8 cellular contexts compared by ENCODE assay signal in the genomic region with DNA sequence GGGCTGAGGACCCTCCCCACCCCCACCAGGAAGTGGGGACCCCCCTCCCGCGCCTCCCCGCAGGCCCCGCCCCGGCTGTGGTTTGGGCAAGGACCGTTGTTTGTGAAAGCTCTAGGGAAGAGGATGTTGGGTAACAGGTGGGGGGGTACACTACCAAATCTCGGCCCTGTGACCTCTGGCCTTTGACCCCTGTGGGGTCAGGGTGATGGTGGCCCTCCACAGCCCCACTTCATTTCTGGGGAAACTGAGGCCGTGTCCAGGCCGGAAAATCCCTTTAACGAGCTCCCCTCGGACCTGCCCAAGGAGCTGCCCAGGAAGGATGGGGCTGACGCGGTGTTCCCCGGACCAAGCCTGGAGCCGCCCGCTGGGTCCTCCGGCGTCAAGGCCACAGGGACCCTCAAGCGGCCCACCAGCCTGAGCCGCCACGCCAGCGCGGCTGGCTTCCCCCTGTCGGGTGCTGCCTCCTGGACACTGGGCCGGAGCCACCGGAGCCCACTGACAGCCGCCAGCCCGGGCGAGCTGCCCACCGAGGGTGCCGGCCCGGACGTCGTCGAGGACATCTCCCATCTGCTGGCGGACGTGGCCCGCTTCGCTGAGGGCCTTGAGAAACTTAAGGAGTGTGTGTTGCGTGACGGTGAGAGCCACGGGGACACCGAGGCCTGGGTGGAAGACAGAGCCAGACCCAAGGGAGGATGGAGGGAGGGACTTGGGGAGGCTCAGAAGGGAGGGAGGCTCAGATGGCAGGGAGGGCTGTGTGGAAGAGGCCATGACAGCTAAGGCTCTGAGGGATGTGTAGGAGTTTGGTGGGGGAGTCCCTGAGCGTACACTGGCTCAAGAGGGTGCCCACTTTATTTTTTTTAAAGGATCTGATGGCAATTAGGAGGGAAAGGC. TPM values are rescaled to one million over a fixed set of nuclear protein-coding genes. Genes with fewer than 3 reads are reported as not detected.
A peak's percentile ranks its signal among the peaks of the same experiment; 100 is the strongest.
DNase-seq lines count a peak whose midpoint lies in the region; ATAC-seq and TF ChIP-seq lines count a peak whose summit lies in the region.

No MANE protein-coding gene starts in this region.

- no peaks in the 10 kb centered on the region for H3F3A ChIP-seq in OCI-LY1 (ENCODE audit: insufficient read depth, low read length)

- no peaks in the 10 kb centered on the region for H3K27me3 Mint-ChIP-seq in Caco-2 (ENCODE audit: insufficient read depth, unreplicated experiment)
- H3K27me3 Mint-ChIP-seq in activated naive CD8-positive, alpha-beta T cell treated with anti-CD3 and anti-CD28 coated beads, Interleukin-2, amount 10 ng/mL, durations not matched to agents 7 days and 5 days: no peaks in the 10 kb centered on the region

- H3K4me1 ChIP-seq in Caco-2: peaks cover 15% of the 10 kb centered on the region
- H3K4me1 ChIP-seq in OCI-LY1 (ENCODE audit: insufficient read depth, low read length, severe bottlenecking): peaks cover 46% of the 10 kb centered on the region
- peaks cover 0 to 44% of the 10 kb centered on the region in 2 donors for H3K4me1 ChIP-seq in muscle layer of duodenum (ENCODE audit: control insufficient read depth in 1 of 2, insufficient read depth in 2 of 2, low read length in 2 of 2)

- intact Hi-C loops in Caco-2 (cut with micrococcal nuclease; ENCODE audit: unreplicated experiment): no loop called here

- no peaks in the 10 kb centered on the region for H3K79me2 ChIP-seq in OCI-LY1 (ENCODE audit: insufficient read depth, low read length)

- H3K4me3 ChIP-seq in Caco-2 (ENCODE audit: low read depth, low read length) (no peak overlapping the region), OCI-LY1 (ENCODE audit: low read depth, low read length, poor library complexity, severe bottlenecking) (peak overlapping the region; percentile 86), muscle layer of duodenum (ENCODE audit: low read depth in 1 of 2, low read length in 2 of 2) (peak overlapping the region; percentile 39 to 59)

- H3K27me3 ChIP-seq in Caco-2 (replicated peaks; ENCODE audit: control insufficient read depth, insufficient read depth, low read length) (no peaks in the 10 kb centered on the region), OCI-LY1 (ENCODE audit: insufficient read depth, low read length) (no peaks in the 10 kb centered on the region), muscle layer of duodenum (ENCODE audit: low read depth, low read length) (peaks cover 26% of the 10 kb centered on the region)

- BruUV-seq in Caco-2 (replicated peaks; lab: Mats Ljungman, UMichigan): no TSS peak

- H2AFZ ChIP-seq in OCI-LY1 (ENCODE audit: low read length): no peak overlapping the region

- peak overlapping the region; percentile 72 for H3K4me2 ChIP-seq in OCI-LY1 (ENCODE audit: low read length)

- H3K27ac ChIP-seq in OCI-LY1 (ENCODE audit: low read depth, low read length, poor library complexity, severe bottlenecking) (peak overlapping the region; percentile 92), muscle layer of duodenum (ENCODE audit: low read length) (no peak overlapping the region)

- H3K36me3 ChIP-seq in Caco-2 (ENCODE audit: control insufficient read depth, insufficient read depth, low read length) (no peaks in the 10 kb centered on the region), OCI-LY1 (ENCODE audit: insufficient read depth, low read length) (peaks cover 16% of the 10 kb centered on the region), muscle layer of duodenum (ENCODE audit: control insufficient read depth in 1 of 2, insufficient read depth in 2 of 2, low read length in 2 of 2) (no peaks in the 10 kb centered on the region)

- H3K9me3 ChIP-seq in Caco-2 (no peaks in the 10 kb centered on the region), OCI-LY1 (ENCODE audit: low read length) (no peaks in the 10 kb centered on the region), muscle layer of duodenum (ENCODE audit: control insufficient read depth in 1 of 2, low read length in 2 of 2) (peaks cover 0 to 2% of the 10 kb centered on the region in 2 donors)

- peaks cover 53% of the 10 kb centered on the region for H3K36me3 Mint-ChIP-seq in Caco-2 (ENCODE audit: insufficient read depth, unreplicated experiment)
- H3K36me3 Mint-ChIP-seq in activated naive CD8-positive, alpha-beta T cell treated with anti-CD3 and anti-CD28 coated beads, Interleukin-2, amount 10 ng/mL, durations not matched to agents 7 days and 5 days: peaks cover 31% of the 10 kb centered on the region

- CTCF ChIA-PET in Caco-2 (lab: Charles Lee): no interaction called here

- peak overlapping the region; percentile 21 for H3K27ac Mint-ChIP-seq in Caco-2 (ENCODE audit: unreplicated experiment)
- H3K27ac Mint-ChIP-seq in activated naive CD8-positive, alpha-beta T cell treated with anti-CD3 and anti-CD28 coated beads, Interleukin-2, amount 10 ng/mL, durations not matched to agents 7 days and 5 days: peak overlapping the region; percentile 93

- peak; percentile 10 for ATAC-seq in activated naive CD8-positive, alpha-beta T cell treated with anti-CD3 and anti-CD28 coated beads, Interleukin-2, amount 10 ng/mL, durations not matched to agents 7 days and 5 days (ENCODE audit: low read depth)
- ATAC-seq in GM19452 (IDR thresholded peaks at IDR 0.05; ENCODE audit: unreplicated experiment): no peak

- TF ChIP-seq CTCF in Caco-2 (IDR thresholded peaks at IDR 0.05; ENCODE audit: insufficient read depth in 1 of 2, low read depth in 1 of 2, low read length in 1 of 2, severe bottlenecking in 1 of 2, unreplicated experiment in 1 of 2) (no peak), OCI-LY1 (IDR thresholded peaks at IDR 0.05; ENCODE audit: low read length) (no peak)

- POLR2A ChIA-PET in Caco-2 (lab: Charles Lee): no interaction called here
- POLR2A ChIA-PET in activated naive CD8-positive, alpha-beta T cell treated with anti-CD3 and anti-CD28 coated beads, Interleukin-2, amount 10 ng/mL, durations not matched to agents 7 days and 5 days (lab: Charles Lee): interaction anchor here (0.6 to 19.6 kb wide), 17 partner anchors 11 to 423 kb away, joined by 3 to 644 read pairs (median 9); partner anchors contain the start of genes ABCA7, CIRBP, CNN2 and GPX4

- no peak for DNase-seq in Caco-2
- DNase-seq in activated naive CD8-positive, alpha-beta T cell treated with anti-CD3 and anti-CD28 coated beads, Interleukin-2, amount 10 ng/mL, durations not matched to agents 7 days and 5 days: peak; percentile 87
- no peak for DNase-seq in RKO (ENCODE audit: low spot score)
- DNase-seq in dermis blood vessel endothelial cell: no peak
- no peak for DNase-seq in DMS53 (lab: John Stamatoyannopoulos, UW)

- H3K9me3 Mint-ChIP-seq in Caco-2 (ENCODE audit: unreplicated experiment): no peaks in the 10 kb centered on the region
- H3K9me3 Mint-ChIP-seq in activated naive CD8-positive, alpha-beta T cell treated with anti-CD3 and anti-CD28 coated beads, Interleukin-2, amount 10 ng/mL, durations not matched to agents 7 days and 5 days: no peaks in the 10 kb centered on the region

- H3K4me3 Mint-ChIP-seq in Caco-2 (ENCODE audit: unreplicated experiment): no peak overlapping the region
- peak overlapping the region; percentile 87 for H3K4me3 Mint-ChIP-seq in activated naive CD8-positive, alpha-beta T cell treated with anti-CD3 and anti-CD28 coated beads, Interleukin-2, amount 10 ng/mL, durations not matched to agents 7 days and 5 days

- no peaks in the 10 kb centered on the region for H4K20me1 ChIP-seq in OCI-LY1 (ENCODE audit: insufficient read depth, low read length)

- H3K9me2 ChIP-seq in OCI-LY1 (ENCODE audit: low read depth, low read length): no peaks in the 10 kb centered on the region

- H3K9ac ChIP-seq in OCI-LY1 (ENCODE audit: low read length): peak overlapping the region; percentile 87

- peaks cover 7% of the 10 kb centered on the region for H3K4me1 Mint-ChIP-seq in Caco-2 (ENCODE audit: low read depth, unreplicated experiment)
- peaks cover 36% of the 10 kb centered on the region for H3K4me1 Mint-ChIP-seq in activated naive CD8-positive, alpha-beta T cell treated with anti-CD3 and anti-CD28 coated beads, Interleukin-2, amount 10 ng/mL, durations not matched to agents 7 days and 5 days

RNA-seq across cellular contexts. Expression of gene ARHGAP45, which starts 1.4 kb away (rescaled TPM):
- total RNA-seq in Caco-2 (2022) (38.6 and 43.3 TPM in 2 replicates), dermis blood vessel endothelial cell (40.3 and 55.5 TPM in 2 replicates)
- 100 to 1,000 TPM; 576 to 581 TPM for total RNA-seq in activated naive CD8-positive, alpha-beta T cell treated with anti-CD3 and anti-CD28 coated beads, Interleukin-2, amount 10 ng/mL, durations not matched to agents 7 days and 5 days

RNA-seq across cellular contexts. Expression of gene POLR2E, which starts 26.8 kb away (rescaled TPM):
- 264 and 272 TPM in 2 replicates for total RNA-seq in Caco-2 (2022)
- 100 to 1,000 TPM; 142 to 163 TPM for total RNA-seq in activated naive CD8-positive, alpha-beta T cell treated with anti-CD3 and anti-CD28 coated beads, Interleukin-2, amount 10 ng/mL, durations not matched to agents 7 days and 5 days
- total RNA-seq in dermis blood vessel endothelial cell: 71.5 and 193 TPM in 2 replicates

RNA-seq across cellular contexts. Expression of gene ABCA7, which starts 28.4 kb away (rescaled TPM):
- total RNA-seq in Caco-2 (2022): 43.5 and 45.9 TPM in 2 replicates
- 100 to 1,000 TPM; 145 to 146 TPM for total RNA-seq in activated naive CD8-positive, alpha-beta T cell treated with anti-CD3 and anti-CD28 coated beads, Interleukin-2, amount 10 ng/mL, durations not matched to agents 7 days and 5 days
- 9.4 and 10.0 TPM in 2 replicates for total RNA-seq in dermis blood vessel endothelial cell

RNA-seq across cellular contexts. Expression of gene GPX4, which starts 35.4 kb away (rescaled TPM):
- total RNA-seq in Caco-2 (2022) (500 and 546 TPM in 2 replicates), dermis blood vessel endothelial cell (281 and 591 TPM in 2 replicates)
- total RNA-seq in activated naive CD8-positive, alpha-beta T cell treated with anti-CD3 and anti-CD28 coated beads, Interleukin-2, amount 10 ng/mL, durations not matched to agents 7 days and 5 days: 100 to 1,000 TPM; 194 to 206 TPM

RNA-seq across cellular contexts. Expression of gene CNN2, which starts 41.9 kb away (rescaled TPM):
- total RNA-seq in Caco-2 (2022) (194 and 221 TPM in 2 replicates), dermis blood vessel endothelial cell (108 and 253 TPM in 2 replicates)
- total RNA-seq in activated naive CD8-positive, alpha-beta T cell treated with anti-CD3 and anti-CD28 coated beads, Interleukin-2, amount 10 ng/mL, durations not matched to agents 7 days and 5 days: 100 to 1,000 TPM; 340 to 353 TPM

Comparison
In these comparisons a context has a peak if more than half of its experiments do, and no peak if none do; other contexts are left out.
1. RNA of gene ARHGAP45, which starts 1.4 kb away (total RNA-seq): 576 to 581 TPM in activated naive CD8-positive, alpha-beta T cell treated with anti-CD3 and anti-CD28 coated beads, Interleukin-2, amount 10 ng/mL, durations not matched to agents 7 days and 5 days; 40.3 to 55.5 TPM in dermis blood vessel endothelial cell and 38.6 to 43.3 TPM in Caco-2; every median in the first group is over 10 times any median in the second.